Comparison of ENCODE assay signal across 13 cellular contexts in the genomic region with DNA sequence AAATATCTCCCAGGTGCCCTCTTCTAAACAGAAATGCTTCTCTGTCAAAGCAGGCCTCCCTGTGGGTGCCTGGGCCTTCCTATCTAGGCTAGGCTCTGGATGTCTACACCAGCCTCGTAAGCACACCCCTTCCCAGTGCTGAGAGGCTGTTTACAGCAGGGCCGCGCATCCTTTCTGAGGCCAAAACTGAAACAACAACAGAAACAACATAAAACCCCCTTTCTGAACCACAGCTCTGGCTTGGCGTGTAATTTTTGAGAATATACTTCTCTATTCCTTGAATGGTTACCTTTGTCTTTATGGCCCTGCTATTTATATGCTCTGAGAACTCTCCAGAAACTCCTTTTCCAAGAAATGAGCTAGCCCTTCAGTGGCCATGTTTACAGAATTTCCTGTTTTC.
DNase-seq lines count a peak whose midpoint lies in the region; ATAC-seq and TF ChIP-seq lines count a peak whose summit lies in the region.
"Had no signal": no experiment of that assay in that cellular context is flagged by ENCODE, and none has a peak within 500 bp of the region (broad histone marks: within the 10 kb centered on the region; RNA-seq: fewer than 3 reads in every experiment).

No MANE protein-coding gene starts in this region.

- BruUV-seq in PC-9 (replicated peaks; lab: Mats Ljungman, UMichigan) = no TSS peak

- H2AFZ ChIP-seq in PC-9 = no peak overlapping the region

- H3K79me2 ChIP-seq in PC-9 (ENCODE audit: low read depth) = no peaks in the 10 kb centered on the region

- no peaks in the 10 kb centered on the region for H3K27me3 ChIP-seq in PC-9 (ENCODE audit: insufficient read depth, low read depth)
- H3K27me3 ChIP-seq: breast epithelium had no signal

- no peak overlapping the region for H3K4me3 Mint-ChIP-seq in activated CD8-positive, alpha-beta T cell treated with anti-CD3 and anti-CD28 coated beads, Interleukin-2, amount 10 ng/mL, durations not matched to agents 7 days and 5 days
- H3K4me3 Mint-ChIP-seq: naive thymus-derived CD8-positive, alpha-beta T cell had no signal

- no peaks in the 10 kb centered on the region for H3K9me2 ChIP-seq in PC-9 (ENCODE audit: insufficient read depth)
- H3K9me2 ChIP-seq: SK-N-SH had no signal

- H3K36me3 ChIP-seq in PC-9 (ENCODE audit: low read depth) = no peaks in the 10 kb centered on the region
- H3K36me3 ChIP-seq: breast epithelium had no signal

- no peak overlapping the region for H3K4me2 ChIP-seq in PC-9
- H3K4me2 ChIP-seq: SK-N-SH, smooth muscle cell had no signal

- H3K4me3 ChIP-seq in PC-9 = no peak overlapping the region
- H3K4me3 ChIP-seq: breast epithelium, smooth muscle cell had no signal

- H3K27ac Mint-ChIP-seq in activated CD8-positive, alpha-beta T cell treated with anti-CD3 and anti-CD28 coated beads, Interleukin-2, amount 10 ng/mL, durations not matched to agents 7 days and 5 days = peak overlapping the region; percentile 20
- H3K27ac Mint-ChIP-seq: naive thymus-derived CD8-positive, alpha-beta T cell had no signal

- ATAC-seq in GM18867 (IDR thresholded peaks at IDR 0.05; ENCODE audit: unreplicated experiment) (peak; percentile 94), GM21367 (IDR thresholded peaks at IDR 0.05; ENCODE audit: unreplicated experiment) (peak; percentile 97), HG03045 (IDR thresholded peaks at IDR 0.05; ENCODE audit: unreplicated experiment) (peak; percentile 92)
- no peak for ATAC-seq in activated CD8-positive, alpha-beta T cell treated with anti-CD3 and anti-CD28 coated beads, Interleukin-2, amount 10 ng/mL, durations not matched to agents 7 days and 5 days
- ATAC-seq: naive thymus-derived CD8-positive, alpha-beta T cell had no signal

- H3K4me1 Mint-ChIP-seq in activated CD8-positive, alpha-beta T cell treated with anti-CD3 and anti-CD28 coated beads, Interleukin-2, amount 10 ng/mL, durations not matched to agents 7 days and 5 days (ENCODE audit: low read depth) = peaks cover 16% of the 10 kb centered on the region
- H3K4me1 Mint-ChIP-seq: naive thymus-derived CD8-positive, alpha-beta T cell had no signal

- CTCF ChIA-PET in activated CD8-positive, alpha-beta T cell treated with anti-CD3 and anti-CD28 coated beads, Interleukin-2, amount 10 ng/mL, durations not matched to agents 7 days and 5 days (lab: Charles Lee) = interaction anchor here (1.4 kb wide), 1 partner anchor 119 kb away, joined by 5 read pairs; a partner anchor contains a TSS
- CTCF ChIA-PET in PC-9 (lab: Charles Lee) = no interaction called here

- no peaks in the 10 kb centered on the region for H4K20me1 ChIP-seq in PC-9 (ENCODE audit: insufficient read depth)

- H3K27ac ChIP-seq in PC-9 = no peak overlapping the region
- H3K27ac ChIP-seq: breast epithelium had no signal

- peaks cover 12% of the 10 kb centered on the region for H3K36me3 Mint-ChIP-seq in activated CD8-positive, alpha-beta T cell treated with anti-CD3 and anti-CD28 coated beads, Interleukin-2, amount 10 ng/mL, durations not matched to agents 7 days and 5 days (ENCODE audit: low read depth)
- H3K36me3 Mint-ChIP-seq: naive thymus-derived CD8-positive, alpha-beta T cell had no signal

- no peaks in the 10 kb centered on the region for H3K4me1 ChIP-seq in PC-9 (replicated peaks; ENCODE audit: insufficient read depth)
- H3K4me1 ChIP-seq: breast epithelium had no signal

- no peaks in the 10 kb centered on the region for H3K9me3 ChIP-seq in PC-9 (ENCODE audit: insufficient read depth, low read depth)
- H3K9me3 ChIP-seq: breast epithelium, SK-N-SH had no signal

- intact Hi-C loops in PC-9 (cut with micrococcal nuclease; ENCODE audit: unreplicated experiment) = no loop called here

- TF ChIP-seq CTCF in PC-9 (conservative IDR thresholded peaks at IDR 0.05) = no peak

- no peaks in the 10 kb centered on the region for H3K9me3 Mint-ChIP-seq in activated CD8-positive, alpha-beta T cell treated with anti-CD3 and anti-CD28 coated beads, Interleukin-2, amount 10 ng/mL, durations not matched to agents 7 days and 5 days (ENCODE audit: insufficient read depth)
- H3K9me3 Mint-ChIP-seq: naive thymus-derived CD8-positive, alpha-beta T cell had no signal

- POLR2A ChIA-PET in activated CD8-positive, alpha-beta T cell treated with anti-CD3 and anti-CD28 coated beads, Interleukin-2, amount 10 ng/mL, durations not matched to agents 7 days and 5 days (lab: Charles Lee) = interaction anchor here (1.4 kb wide), 1 partner anchor 30 kb away, joined by 4 read pairs; no protein-coding TSS in a partner anchor
- POLR2A ChIA-PET in PC-9 (lab: Charles Lee; ENCODE audit: unreplicated experiment) = interaction anchor here (0.7 kb wide), 1 partner anchor 33 kb away, joined by 3 read pairs; no protein-coding TSS in a partner anchor

- no peaks in the 10 kb centered on the region for H3K27me3 Mint-ChIP-seq in activated CD8-positive, alpha-beta T cell treated with anti-CD3 and anti-CD28 coated beads, Interleukin-2, amount 10 ng/mL, durations not matched to agents 7 days and 5 days (ENCODE audit: low read depth)

- no peaks in the 10 kb centered on the region for H3F3A ChIP-seq in PC-9 (ENCODE audit: insufficient read depth, low read depth)

- DNase-seq in activated CD8-positive, alpha-beta T cell treated with anti-CD3 and anti-CD28 coated beads, Interleukin-2, amount 10 ng/mL, durations not matched to agents 7 days and 5 days = no peak
- DNase-seq in COLO668 (lab: John Stamatoyannopoulos, UW; ENCODE audit: unreplicated experiment) (no peak), SIG-M5 treated with dmso at 0.1 percent for 504 hours (lab: John Stamatoyannopoulos, UW; ENCODE audit: unreplicated experiment) (no peak), PC-9 (no peak)
- DNase-seq: IMR-90; naive thymus-derived CD8-positive, alpha-beta T cell; NCI-H226; SK-N-SH had no signal
